Comparison of ENCODE assay signal across 15 cellular contexts in genomic region chr1:93744299-93744988, GRCh38.
DNase-seq lines count a peak whose midpoint lies in the region; ATAC-seq and TF ChIP-seq lines count a peak whose summit lies in the region.
"Had no signal": no experiment of that assay in that cellular context is flagged by ENCODE, and none has a peak within 500 bp of the region (broad histone marks: within the 10 kb centered on the region; RNA-seq: fewer than 3 reads in every experiment).

No MANE protein-coding gene starts in this region.

- H3K9me3 Mint-ChIP-seq in activated T-cell treated with anti-CD3 and anti-CD28 coated beads, Interleukin-2, amount 50 U/mL, for 72 hours: peaks cover 9 to 10% of the 10 kb centered on the region in 2 donors
- H3K9me3 Mint-ChIP-seq in stimulated activated naive CD8-positive, alpha-beta T cell treated with anti-CD3 and anti-CD28 coated beads, Interleukin-15, Interleukin-2, amounts not matched to agents 100 ng/mL and 50 ng/mL, for 24 hours: peaks cover 12% of the 10 kb centered on the region
- peaks cover 21% of the 10 kb centered on the region for H3K9me3 Mint-ChIP-seq in endodermal cell

- TF ChIP-seq CTCF in HEK293 (tag by site-specific recombination; IDR thresholded peaks at IDR 0.05): no peak
- TF ChIP-seq CTCF in RWPE2 (IDR thresholded peaks at IDR 0.05; ENCODE audit: poor library complexity, severe bottlenecking): no peak
- TF ChIP-seq CTCF in endodermal cell (conservative IDR thresholded peaks at IDR 0.05): no peak

- H3K27me3 ChIP-seq in RWPE2 (ENCODE audit: insufficient read depth, poor library complexity, severe bottlenecking) (no peaks in the 10 kb centered on the region), endodermal cell (ENCODE audit: control insufficient read depth, insufficient read depth, low read length, poor library complexity, severe bottlenecking) (peaks cover 19% of the 10 kb centered on the region)
- H3K27me3 ChIP-seq: stomach had no signal

- H3K27me3 Mint-ChIP-seq in activated T-cell treated with anti-CD3 and anti-CD28 coated beads, Interleukin-2, amount 50 U/mL, for 72 hours (ENCODE audit: low read depth): peaks cover 24% of the 10 kb centered on the region
- peaks cover 8% of the 10 kb centered on the region for H3K27me3 Mint-ChIP-seq in stimulated activated naive CD8-positive, alpha-beta T cell treated with anti-CD3 and anti-CD28 coated beads, Interleukin-15, Interleukin-2, amounts not matched to agents 100 ng/mL and 50 ng/mL, for 24 hours
- H3K27me3 Mint-ChIP-seq in endodermal cell (ENCODE audit: insufficient read depth): peaks cover 22% of the 10 kb centered on the region

- no peak for DNase-seq in activated T-cell treated with anti-CD3 and anti-CD28 coated beads, Interleukin-2, amount 50 U/mL, for 72 hours
- DNase-seq in activated T-cell treated with anti-CD3 and anti-CD28 coated beads, Interleukin-2, amount 50 U/mL, for 48 hours: no peak
- DNase-seq in RWPE2 (ENCODE audit: low spot score): no peak
- no peak for DNase-seq in endodermal cell
- DNase-seq in GOT3 (lab: John Stamatoyannopoulos, UW): no peak
- DNase-seq: mesenchymal stem cell, NCI-H1417, nucleus accumbens, OCI-M1, stomach had no signal

- no peaks in the 10 kb centered on the region for H3K4me1 ChIP-seq in HEK293 (ENCODE audit: control insufficient read depth, insufficient read depth, low read length)
- peaks cover 2% of the 10 kb centered on the region for H3K4me1 ChIP-seq in RWPE2 (ENCODE audit: insufficient read depth, poor library complexity, severe bottlenecking)
- H3K4me1 ChIP-seq in endodermal cell (ENCODE audit: control insufficient read depth, insufficient read depth, low read length): peaks cover 8% of the 10 kb centered on the region

- H3K36me3 Mint-ChIP-seq in activated T-cell treated with anti-CD3 and anti-CD28 coated beads, Interleukin-2, amount 50 U/mL, for 72 hours (ENCODE audit: insufficient read depth in 2 of 2): peaks cover 8 to 12% of the 10 kb centered on the region in 2 donors
- H3K36me3 Mint-ChIP-seq in stimulated activated naive CD8-positive, alpha-beta T cell treated with anti-CD3 and anti-CD28 coated beads, Interleukin-15, Interleukin-2, amounts not matched to agents 100 ng/mL and 50 ng/mL, for 24 hours (ENCODE audit: low read depth): no peaks in the 10 kb centered on the region
- H3K36me3 Mint-ChIP-seq in endodermal cell (ENCODE audit: low read depth): no peaks in the 10 kb centered on the region

- peak overlapping the region; percentile 7 to 46 for H3K4me3 Mint-ChIP-seq in activated T-cell treated with anti-CD3 and anti-CD28 coated beads, Interleukin-2, amount 50 U/mL, for 72 hours
- no peak overlapping the region for H3K4me3 Mint-ChIP-seq in stimulated activated naive CD8-positive, alpha-beta T cell treated with anti-CD3 and anti-CD28 coated beads, Interleukin-15, Interleukin-2, amounts not matched to agents 100 ng/mL and 50 ng/mL, for 24 hours
- H3K4me3 Mint-ChIP-seq in endodermal cell: no peak overlapping the region

- ATAC-seq in activated T-cell treated with anti-CD3 and anti-CD28 coated beads, Interleukin-2, amount 50 U/mL, for 72 hours (replicated peaks in 1 of 2): peak; percentile 35 to 47
- peak; percentile 4; the same call in 2 of the 3 replicates for ATAC-seq in RWPE2 (ENCODE audit: low read depth)
- ATAC-seq in GM19351 (IDR thresholded peaks at IDR 0.05; ENCODE audit: unreplicated experiment): no peak

- H3K27ac Mint-ChIP-seq in activated T-cell treated with anti-CD3 and anti-CD28 coated beads, Interleukin-2, amount 50 U/mL, for 72 hours: no peak overlapping the region
- peak overlapping the region; percentile 34 for H3K27ac Mint-ChIP-seq in stimulated activated naive CD8-positive, alpha-beta T cell treated with anti-CD3 and anti-CD28 coated beads, Interleukin-15, Interleukin-2, amounts not matched to agents 100 ng/mL and 50 ng/mL, for 24 hours
- H3K27ac Mint-ChIP-seq in endodermal cell: no peak overlapping the region

- H3K4me3 ChIP-seq in HEK293 (ENCODE audit: low read depth, low read length) (no peak overlapping the region), RWPE2 (ENCODE audit: severe bottlenecking) (no peak overlapping the region), endodermal cell (ENCODE audit: low read length) (no peak overlapping the region)
- H3K4me3 ChIP-seq: SK-N-MC, stomach had no signal

- no peaks in the 10 kb centered on the region for H3K9me3 ChIP-seq in HEK293 (ENCODE audit: control insufficient read depth, insufficient read depth, low read depth, low read length)
- H3K9me3 ChIP-seq in RWPE2 (ENCODE audit: severe bottlenecking): no peaks in the 10 kb centered on the region
- H3K9me3 ChIP-seq in endodermal cell (ENCODE audit: control insufficient read depth, low read length): peaks cover 13% of the 10 kb centered on the region

- peaks cover 21% of the 10 kb centered on the region for H3K4me1 Mint-ChIP-seq in activated T-cell treated with anti-CD3 and anti-CD28 coated beads, Interleukin-2, amount 50 U/mL, for 72 hours (ENCODE audit: low read depth)
- peaks cover 19% of the 10 kb centered on the region for H3K4me1 Mint-ChIP-seq in stimulated activated naive CD8-positive, alpha-beta T cell treated with anti-CD3 and anti-CD28 coated beads, Interleukin-15, Interleukin-2, amounts not matched to agents 100 ng/mL and 50 ng/mL, for 24 hours (ENCODE audit: low read depth)
- peaks cover 23% of the 10 kb centered on the region for H3K4me1 Mint-ChIP-seq in endodermal cell

- H3K27ac ChIP-seq in HEK293 (ENCODE audit: extremely low read depth, low read depth, low read length): no peak overlapping the region
- peak overlapping the region; percentile 16 for H3K27ac ChIP-seq in RWPE2 (ENCODE audit: poor library complexity, severe bottlenecking)
- no peak overlapping the region for H3K27ac ChIP-seq in endodermal cell (ENCODE audit: low read depth, low read length)
- H3K27ac ChIP-seq: epithelial cell of prostate, SK-N-MC, stomach had no signal

- no peak overlapping the region for H3K9ac ChIP-seq in endodermal cell (ENCODE audit: extremely low read depth, low read length, poor library complexity, severe bottlenecking)

- CTCF ChIA-PET in HEK293 (lab: Yijun Ruan, JAX): no interaction called here

- no peaks in the 10 kb centered on the region for H3K36me3 ChIP-seq in HEK293 (ENCODE audit: control insufficient read depth in 2 of 2, insufficient read depth in 1 of 2, low read length in 2 of 2)
- H3K36me3 ChIP-seq in RWPE2 (ENCODE audit: low read depth): no peaks in the 10 kb centered on the region
- no peaks in the 10 kb centered on the region for H3K36me3 ChIP-seq in endodermal cell (ENCODE audit: control insufficient read depth, insufficient read depth, low read length)
- H3K36me3 ChIP-seq: stomach had no signal

- POLR2A ChIA-PET in HEK293 (lab: Yijun Ruan, JAX): no interaction called here

- 72 to 77% methylated on average over 6 to 7 of the region's 7 CpGs for WGBS in endodermal cell (ENCODE audit: insufficient coverage in 1 of 2, insufficient read length in 1 of 2), 2 experiments

TF ChIP-seq in HEK293, 187 proteins besides CTCF, POLR2A, EP300 and RAD21:
- no peak for TF ChIP-seq ZNF510 (tag by site-specific recombination; IDR thresholded peaks at IDR 0.05; ENCODE audit: insufficient replicate concordance)
- TF ChIP-seq, protein P1, sequence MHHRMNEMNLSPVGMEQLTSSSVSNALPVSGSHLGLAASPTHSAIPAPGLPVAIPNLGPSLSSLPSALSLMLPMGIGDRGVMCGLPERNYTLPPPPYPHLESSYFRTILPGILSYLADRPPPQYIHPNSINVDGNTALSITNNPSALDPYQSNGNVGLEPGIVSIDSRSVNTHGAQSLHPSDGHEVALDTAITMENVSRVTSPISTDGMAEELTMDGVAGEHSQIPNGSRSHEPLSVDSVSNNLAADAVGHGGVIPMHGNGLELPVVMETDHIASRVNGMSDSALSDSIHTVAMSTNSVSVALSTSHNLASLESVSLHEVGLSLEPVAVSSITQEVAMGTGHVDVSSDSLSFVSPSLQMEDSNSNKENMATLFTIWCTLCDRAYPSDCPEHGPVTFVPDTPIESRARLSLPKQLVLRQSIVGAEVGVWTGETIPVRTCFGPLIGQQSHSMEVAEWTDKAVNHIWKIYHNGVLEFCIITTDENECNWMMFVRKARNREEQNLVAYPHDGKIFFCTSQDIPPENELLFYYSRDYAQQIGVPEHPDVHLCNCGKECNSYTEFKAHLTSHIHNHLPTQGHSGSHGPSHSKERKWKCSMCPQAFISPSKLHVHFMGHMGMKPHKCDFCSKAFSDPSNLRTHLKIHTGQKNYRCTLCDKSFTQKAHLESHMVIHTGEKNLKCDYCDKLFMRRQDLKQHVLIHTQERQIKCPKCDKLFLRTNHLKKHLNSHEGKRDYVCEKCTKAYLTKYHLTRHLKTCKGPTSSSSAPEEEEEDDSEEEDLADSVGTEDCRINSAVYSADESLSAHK (tag by site-specific recombination; IDR thresholded peaks at IDR 0.05): 0 out of 2 replicates have a peak, but pooled peaks have one; percentile 32

Comparison
In these comparisons a context has a peak if more than half of its experiments do, and no peak if none do; other contexts are left out.
1. H3K4me3 Mint-ChIP-seq: peak in activated T-cell treated with anti-CD3 and anti-CD28 coated beads, Interleukin-2, amount 50 U/mL, for 72 hours (2 of 2); none in stimulated activated naive CD8-positive, alpha-beta T cell treated with anti-CD3 and anti-CD28 coated beads, Interleukin-15, Interleukin-2, amounts not matched to agents 100 ng/mL and 50 ng/mL, for 24 hours (single experiment) and endodermal cell (single experiment).